9 cellular contexts compared by ENCODE assay signal in genomic region chr1:245599413-245600174, GRCh38.
A peak's percentile ranks its signal among the peaks of the same experiment; 100 is the strongest.
DNase-seq lines count a peak whose midpoint lies in the region; ATAC-seq and TF ChIP-seq lines count a peak whose summit lies in the region.
"Had no signal": no experiment of that assay in that cellular context is flagged by ENCODE, and none has a peak within 500 bp of the region (broad histone marks: within the 10 kb centered on the region; RNA-seq: fewer than 3 reads in every experiment).

No MANE protein-coding gene starts in this region.

- no peaks in the 10 kb centered on the region for H3K36me3 Mint-ChIP-seq in HFFc6 (ENCODE audit: low read depth)

- H3K27me3 ChIP-seq in left ventricle myocardium inferior (ENCODE audit: low read depth): peaks cover 27% of the 10 kb centered on the region

- no peaks in the 10 kb centered on the region for H3K36me3 ChIP-seq in left ventricle myocardium inferior

- H3K4me3 ChIP-seq in left ventricle myocardium inferior: peak overlapping the region; percentile 38

- DNase-seq in HFFc6 (peak; percentile 82), SKM-1 treated with dmso at 0.1 percent for 144 hours (lab: John Stamatoyannopoulos, UW; ENCODE audit: unreplicated experiment) (peak; percentile 96), left ventricle myocardium inferior (no peak), superior temporal gyrus (ENCODE audit: extremely low spot score) (peak; percentile 44), LoVo (ENCODE audit: low spot score) (no peak), NCI-H1694 (lab: John Stamatoyannopoulos, UW) (no peak), NCI-H2029 treated with DMSO at 0.1 percent for 48 hours (lab: John Stamatoyannopoulos, UW) (no peak)
- DNase-seq: NCI-H2081 had no signal

- peaks cover 19% of the 10 kb centered on the region for H3K4me1 ChIP-seq in left ventricle myocardium inferior

- peaks cover 18% of the 10 kb centered on the region for H3K4me1 Mint-ChIP-seq in HFFc6 (ENCODE audit: low read depth)

- H3K27me3 Mint-ChIP-seq in HFFc6 (ENCODE audit: insufficient read depth): peaks cover 5% of the 10 kb centered on the region

- H3K27ac Mint-ChIP-seq in HFFc6: peak overlapping the region; percentile 79

- intact Hi-C loops in left ventricle myocardium inferior (cut with micrococcal nuclease): no loop called here

- H3K4me3 Mint-ChIP-seq in HFFc6: peak overlapping the region; percentile 79

- H3K9me3 Mint-ChIP-seq in HFFc6: no peaks in the 10 kb centered on the region

- H3K9me3 ChIP-seq in left ventricle myocardium inferior (replicated peaks): peaks cover under 1% of the 10 kb centered on the region

- TF ChIP-seq CTCF in HFFc6 (IDR thresholded peaks at IDR 0.05) (no peak), left ventricle myocardium inferior (IDR thresholded peaks at IDR 0.05; ENCODE audit: borderline replicate concordance) (no peak)

- ATAC-seq in GM21576 (IDR thresholded peaks at IDR 0.05; ENCODE audit: unreplicated experiment): no peak

- peak overlapping the region; percentile 58 for H3K27ac ChIP-seq in left ventricle myocardium inferior (replicated peaks)

Comparison
In these comparisons a context has a peak if more than half of its experiments do, and no peak if none do; other contexts are left out.
1. DNase-seq: peak in HFFc6 (single experiment), SKM-1 treated with dmso at 0.1 percent for 144 hours (single experiment) and superior temporal gyrus (single experiment); none in left ventricle myocardium inferior (single experiment), LoVo (single experiment), NCI-H1694 (single experiment) and NCI-H2029 treated with DMSO at 0.1 percent for 48 hours (single experiment).